ENCODE assay signal across 9 cellular contexts in genomic region chr9:75088646-75089368, GRCh38. TPM values are rescaled to one million over a fixed set of nuclear protein-coding genes. Genes with fewer than 3 reads are reported as not detected.
DNase-seq lines count a peak whose midpoint lies in the region; ATAC-seq, FAIRE-seq and TF ChIP-seq lines count a peak whose summit lies in the region.
"Had no signal": no experiment of that assay in that cellular context is flagged by ENCODE, and none has a peak within 500 bp of the region (broad histone marks: within the 10 kb centered on the region; RNA-seq: fewer than 3 reads in every experiment).

No MANE protein-coding gene starts in this region.

- peak overlapping the region; percentile 38 for H3K27ac ChIP-seq in neural cell (ENCODE audit: low read length)

- in situ Hi-C loops in Caki2 (cut with HindIII; ENCODE audit: low pct_unique_long_range_greater_than_20kb, low sequenced_read_pairs): no loop called here

- peak; percentile 36 for ATAC-seq in HG03196 (IDR thresholded peaks at IDR 0.05; ENCODE audit: unreplicated experiment)

- H3K27me3 ChIP-seq in neural cell (ENCODE audit: insufficient read depth, low read depth, low read length): peaks cover 11% of the 10 kb centered on the region

- H3K9me2 ChIP-seq in neural cell (ENCODE audit: insufficient read depth, low read length): no peaks in the 10 kb centered on the region

- DNase-seq in Caki2 (ENCODE audit: low read depth): peak; percentile 11
- peak; percentile 38 for DNase-seq in GM19239 (ENCODE audit: insufficient read length, low spot score)
- DNase-seq in NOMO-1 (lab: John Stamatoyannopoulos, UW; ENCODE audit: unreplicated experiment in 2 of 2): peak; percentile 52 to 68
- peak; percentile 67 for DNase-seq in activated effector memory CD4-positive, alpha-beta T cell treated with anti-CD3 and anti-CD28 coated beads, Interleukin-2, amount 50 U/mL, for 16 hours
- DNase-seq in foreskin melanocyte: peak; percentile 64
- no peak for DNase-seq in NCI-H446 (lab: John Stamatoyannopoulos, UW)

- H2AFZ ChIP-seq in neural cell (ENCODE audit: low read depth, low read length): peak overlapping the region; percentile 42

- no peaks in the 10 kb centered on the region for H3F3A ChIP-seq in neural cell (ENCODE audit: insufficient read depth, low read length, poor library complexity, severe bottlenecking)

- peak; percentile 72 for FAIRE-seq in GM19239 (lab: Jason Lieb, UNC)
- FAIRE-seq: colon had no signal

- H3K4me3 ChIP-seq in neural cell (ENCODE audit: low read length): peak overlapping the region; percentile 93

- peak overlapping the region; percentile 99 for H3K4me2 ChIP-seq in neural cell (ENCODE audit: low read length)

- H4K20me1 ChIP-seq in neural cell (ENCODE audit: insufficient read depth): no peaks in the 10 kb centered on the region

- TF ChIP-seq EP300 in neural cell (conservative IDR thresholded peaks at IDR 0.05; ENCODE audit: poor library complexity, severe bottlenecking): no peak

- no peak for TF ChIP-seq RAD21 in neural cell (conservative IDR thresholded peaks at IDR 0.05)

- no peaks in the 10 kb centered on the region for H3K36me3 ChIP-seq in neural cell (ENCODE audit: insufficient read depth, low read length)

- H3K9me3 ChIP-seq in neural cell (ENCODE audit: low read length): no peaks in the 10 kb centered on the region

- peak overlapping the region; percentile 66 for H3K9ac ChIP-seq in neural cell (ENCODE audit: low read length)

- no peaks in the 10 kb centered on the region for H3K79me2 ChIP-seq in neural cell (replicated peaks; ENCODE audit: insufficient read depth, low read length)

- TF ChIP-seq CTCF in neural cell (IDR thresholded peaks at IDR 0.05; ENCODE audit: poor library complexity, severe bottlenecking): no peak

TF ChIP-seq in neural cell, 6 proteins besides CTCF, POLR2A, EP300 and RAD21:
- peak; percentile 31 for TF ChIP-seq MXI1 (conservative IDR thresholded peaks at IDR 0.05; ENCODE audit: poor library complexity, severe bottlenecking)
- no peak for TF ChIP-seq TAF1 (IDR thresholded peaks at IDR 0.05; ENCODE audit: low read depth)

RNA-seq across cellular contexts. Expression of gene OSTF1, which starts 0.5 kb away (rescaled TPM):
- 9.0 and 12.4 TPM in 2 replicates for total RNA-seq in Caki2 (2014; rRNA removed; shearing (Covaris generic); ENCODE audit: low replicate concordance)
- 6.2 and 8.8 TPM in 2 replicates for polyA plus RNA-seq in neural cell
- polyA minus RNA-seq in neural cell: 8.5 and 9.0 TPM in 2 replicates

RNA-seq across cellular contexts. Expression of gene NMRK1, which starts 0.9 kb away (rescaled TPM):
- 23.3 and 28.4 TPM in 2 replicates for total RNA-seq in Caki2 (2014; rRNA removed; shearing (Covaris generic); ENCODE audit: low replicate concordance)
- polyA plus RNA-seq in neural cell: 11.5 and 12.9 TPM in 2 replicates
- 3.9 and 5.0 TPM in 2 replicates for polyA minus RNA-seq in neural cell

Comparison
In these comparisons a context has a peak if more than half of its experiments do, and no peak if none do; other contexts are left out.
1. DNase-seq: peak in Caki2 (single experiment), GM19239 (single experiment), NOMO-1 (2 of 2), activated effector memory CD4-positive, alpha-beta T cell treated with anti-CD3 and anti-CD28 coated beads, Interleukin-2, amount 50 U/mL, for 16 hours (single experiment) and foreskin melanocyte (single experiment); none in NCI-H446 (0 of 2).